1 cellular context compared by ENCODE assay signal in the genomic region with DNA sequence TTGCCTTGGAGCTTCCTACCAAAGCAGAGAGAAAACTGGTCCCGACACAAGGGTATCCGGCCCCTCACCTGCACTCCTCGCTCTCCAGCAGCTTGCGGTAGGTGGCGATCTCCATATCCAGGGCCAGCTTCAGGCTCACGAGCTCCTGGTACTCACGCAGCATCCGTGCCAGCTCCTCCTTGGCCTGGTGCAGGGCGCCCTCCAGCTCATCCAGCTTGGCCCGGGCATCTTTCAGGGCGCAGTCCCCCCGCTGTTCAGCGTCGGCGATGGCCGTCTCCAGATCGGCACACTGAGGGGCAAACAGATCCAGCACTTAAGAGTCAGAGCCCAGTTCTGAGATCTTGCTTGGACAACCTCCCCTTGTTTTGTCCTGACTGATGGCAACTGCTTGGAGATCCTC.
TF ChIP-seq lines count a peak whose summit lies in the region.

No MANE protein-coding gene starts in this region.

TF ChIP-seq in GM23338, 12 proteins besides CTCF, POLR2A, EP300 and RAD21 (continued from another document):
- TF ChIP-seq, protein P1, sequence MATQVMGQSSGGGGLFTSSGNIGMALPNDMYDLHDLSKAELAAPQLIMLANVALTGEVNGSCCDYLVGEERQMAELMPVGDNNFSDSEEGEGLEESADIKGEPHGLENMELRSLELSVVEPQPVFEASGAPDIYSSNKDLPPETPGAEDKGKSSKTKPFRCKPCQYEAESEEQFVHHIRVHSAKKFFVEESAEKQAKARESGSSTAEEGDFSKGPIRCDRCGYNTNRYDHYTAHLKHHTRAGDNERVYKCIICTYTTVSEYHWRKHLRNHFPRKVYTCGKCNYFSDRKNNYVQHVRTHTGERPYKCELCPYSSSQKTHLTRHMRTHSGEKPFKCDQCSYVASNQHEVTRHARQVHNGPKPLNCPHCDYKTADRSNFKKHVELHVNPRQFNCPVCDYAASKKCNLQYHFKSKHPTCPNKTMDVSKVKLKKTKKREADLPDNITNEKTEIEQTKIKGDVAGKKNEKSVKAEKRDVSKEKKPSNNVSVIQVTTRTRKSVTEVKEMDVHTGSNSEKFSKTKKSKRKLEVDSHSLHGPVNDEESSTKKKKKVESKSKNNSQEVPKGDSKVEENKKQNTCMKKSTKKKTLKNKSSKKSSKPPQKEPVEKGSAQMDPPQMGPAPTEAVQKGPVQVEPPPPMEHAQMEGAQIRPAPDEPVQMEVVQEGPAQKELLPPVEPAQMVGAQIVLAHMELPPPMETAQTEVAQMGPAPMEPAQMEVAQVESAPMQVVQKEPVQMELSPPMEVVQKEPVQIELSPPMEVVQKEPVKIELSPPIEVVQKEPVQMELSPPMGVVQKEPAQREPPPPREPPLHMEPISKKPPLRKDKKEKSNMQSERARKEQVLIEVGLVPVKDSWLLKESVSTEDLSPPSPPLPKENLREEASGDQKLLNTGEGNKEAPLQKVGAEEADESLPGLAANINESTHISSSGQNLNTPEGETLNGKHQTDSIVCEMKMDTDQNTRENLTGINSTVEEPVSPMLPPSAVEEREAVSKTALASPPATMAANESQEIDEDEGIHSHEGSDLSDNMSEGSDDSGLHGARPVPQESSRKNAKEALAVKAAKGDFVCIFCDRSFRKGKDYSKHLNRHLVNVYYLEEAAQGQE (IDR thresholded peaks at IDR 0.05; ENCODE audit: unreplicated experiment), result no peak
- TF ChIP-seq EZH2phosphoT487 (IDR thresholded peaks at IDR 0.05; ENCODE audit: unreplicated experiment), result no peak
